ENCODE assay signal across 1 cellular context in the genomic region with DNA sequence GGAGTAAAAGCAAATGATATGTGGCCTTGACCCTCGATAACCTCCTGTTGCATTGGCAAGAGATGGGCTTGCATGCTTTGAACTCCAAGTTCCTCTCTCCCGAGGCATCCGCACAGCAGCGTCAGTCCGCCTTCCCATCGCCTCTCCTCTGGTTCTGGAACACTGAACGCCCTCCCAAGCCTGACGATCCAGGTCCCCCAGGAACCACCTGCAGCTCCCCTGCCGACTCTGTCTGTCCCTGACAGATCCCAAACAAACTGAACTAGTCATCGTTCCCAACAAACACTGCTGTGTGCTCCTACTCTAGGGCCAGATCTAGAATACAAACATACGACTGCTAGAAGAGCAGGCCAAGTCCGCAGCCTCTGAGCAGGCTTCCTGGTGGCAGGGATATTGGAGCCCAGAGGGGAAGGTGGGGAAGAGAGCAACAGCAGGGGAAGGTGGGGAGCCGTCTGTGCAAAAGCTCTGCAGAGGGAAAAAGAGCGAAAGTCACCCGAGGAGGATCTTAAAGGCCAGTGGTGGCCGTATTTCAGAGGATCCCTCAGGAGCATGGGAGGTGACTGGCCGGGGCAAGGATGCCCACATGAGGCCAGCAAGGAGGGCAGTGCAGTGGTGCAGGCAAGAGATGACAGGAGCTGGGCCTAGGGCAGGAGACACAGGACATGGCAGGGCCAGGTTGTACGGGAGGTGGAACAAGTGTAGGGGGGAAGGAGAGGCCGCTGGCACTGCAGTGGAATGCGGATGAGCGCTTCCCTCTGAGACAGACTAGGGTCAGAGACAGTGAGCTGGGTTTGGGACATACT.
TF ChIP-seq lines count a peak whose summit lies in the region.

No MANE protein-coding gene starts in this region.

TF ChIP-seq in K562, 482 proteins besides CTCF, POLR2A, EP300 and RAD21:
- TF ChIP-seq STAG1 (CRISPR knock-in tag; IDR thresholded peaks at IDR 0.05; ENCODE audit: borderline replicate concordance): no peak
- TF ChIP-seq ZBTB8A (IDR thresholded peaks at IDR 0.05; ENCODE audit: partially characterized antibody): no peak
